In genomic region chr1:174761257-174761760, GRCh38 we compare ENCODE assay signal across 18 cellular contexts.
"Had no signal": no experiment of that assay in that cellular context is flagged by ENCODE, and none has a peak within 500 bp of the region (broad histone marks: within the 10 kb centered on the region; RNA-seq: fewer than 3 reads in every experiment).

No MANE protein-coding gene starts in this region.

- H3K4me1 ChIP-seq: esophagus muscularis mucosa, foreskin keratinocyte, gastroesophageal sphincter, heart left ventricle, left lung, lower lobe of right lung had no signal

- H3K9me3 ChIP-seq: esophagus muscularis mucosa, gastroesophageal sphincter, heart left ventricle, left lung, lower lobe of right lung had no signal

- DNase-seq: dermis blood vessel endothelial cell; dorsolateral prefrontal cortex; effector CD4-positive, alpha-beta T cell; effector memory CD4-positive, alpha-beta T cell; foreskin keratinocyte; heart left ventricle; hypothalamus; left cardiac atrium; left ventricle myocardium superior; lower lobe of right lung; mesendoderm; midbrain; naive thymus-derived CD4-positive, alpha-beta T cell had no signal

- H3K4me3 Mint-ChIP-seq: naive thymus-derived CD4-positive, alpha-beta T cell had no signal

- H3K27me3 Mint-ChIP-seq: naive thymus-derived CD4-positive, alpha-beta T cell had no signal

- H3K4me3 ChIP-seq: coronary artery, dorsolateral prefrontal cortex, esophagus muscularis mucosa, gastroesophageal sphincter, heart left ventricle, hepatocyte, left lung, lower lobe of right lung had no signal

- H3K79me2 ChIP-seq: hepatocyte had no signal

- H3K27me3 ChIP-seq: dorsolateral prefrontal cortex, esophagus muscularis mucosa, foreskin keratinocyte, gastroesophageal sphincter, heart left ventricle, hepatocyte, left lung had no signal

- H2AFZ ChIP-seq: hepatocyte had no signal

- H3K27ac ChIP-seq: coronary artery, dorsolateral prefrontal cortex, esophagus muscularis mucosa, foreskin keratinocyte, gastroesophageal sphincter, heart left ventricle, hepatocyte, left lung, lower lobe of right lung had no signal

- H3K36me3 ChIP-seq: esophagus muscularis mucosa, gastroesophageal sphincter, heart left ventricle, left lung, lower lobe of right lung had no signal

- H3K4me2 ChIP-seq: hepatocyte had no signal

- ATAC-seq: foreskin keratinocyte; gastroesophageal sphincter; heart left ventricle; left cardiac atrium; left lung; left ventricle myocardium superior; lower lobe of right lung; naive thymus-derived CD4-positive, alpha-beta T cell had no signal
